In the genomic region with DNA sequence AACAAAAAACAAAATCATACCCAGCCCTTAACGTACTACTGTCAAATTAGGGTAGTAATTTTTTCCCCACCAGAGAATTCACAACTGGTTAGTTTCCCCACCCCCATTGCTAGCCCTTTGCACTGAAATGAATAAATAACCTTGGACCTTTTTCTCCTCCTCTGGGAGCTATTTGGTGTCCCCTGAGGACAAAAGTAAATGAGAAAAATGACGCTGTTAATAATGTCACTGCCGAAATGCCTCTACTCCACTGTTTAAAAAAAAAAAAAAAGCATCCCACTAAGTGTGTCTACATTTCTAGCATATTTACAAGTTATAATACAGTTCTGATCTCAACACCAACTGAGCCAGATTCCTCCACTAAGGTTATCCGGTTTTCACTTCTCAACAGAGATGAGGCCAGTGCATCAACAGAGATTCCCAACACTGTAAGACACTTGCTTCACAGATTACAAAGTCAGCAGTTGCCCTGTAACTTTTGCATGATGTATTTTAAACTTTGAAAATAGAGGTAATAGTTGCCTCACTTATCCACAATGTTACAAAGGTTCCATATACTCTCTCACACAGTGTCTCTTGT, we compare ENCODE assay signal across 15 cellular contexts. TPM values are rescaled to one million over a fixed set of nuclear protein-coding genes. Genes with fewer than 3 reads are reported as not detected.
DNase-seq lines count a peak whose midpoint lies in the region; ATAC-seq, FAIRE-seq and TF ChIP-seq lines count a peak whose summit lies in the region.
"Had no signal": no experiment of that assay in that cellular context is flagged by ENCODE, and none has a peak within 500 bp of the region (broad histone marks: within the 10 kb centered on the region; RNA-seq: fewer than 3 reads in every experiment).

No MANE protein-coding gene starts in this region.

- H3K4me3 ChIP-seq in astrocyte (ENCODE audit: insufficient read depth, low read depth, low read length) (no peak overlapping the region), right lobe of liver (no peak overlapping the region), thyroid gland (replicated peaks in 1 of 3) (no peak overlapping the region)
- H3K4me3 ChIP-seq: testis had no signal

- peaks cover 37% of the 10 kb centered on the region for H3K4me1 Mint-ChIP-seq in astrocyte (ENCODE audit: low read depth, unreplicated experiment)

- H3K79me2 ChIP-seq in astrocyte (ENCODE audit: insufficient read depth, low read length), result peaks cover 19% of the 10 kb centered on the region

- intact Hi-C loops in right lobe of liver (cut with DNase I) (no loop called here), thyroid gland (cut with DNase I) (loop anchor here (10.0 kb wide), 2 partner anchors 214 to 294 kb away; no protein-coding TSS in a partner anchor)

- H3K27ac ChIP-seq in astrocyte (ENCODE audit: low read depth, low read length) (no peak overlapping the region), right lobe of liver (peak overlapping the region; percentile 83 to 95 (median 91)), thyroid gland (peak overlapping the region; percentile 16 to 100 (median 94))

- peaks cover 22% of the 10 kb centered on the region for H3K4me1 ChIP-seq in astrocyte (ENCODE audit: insufficient read depth, low read length)
- peaks cover 0 to 41% (median 15%) of the 10 kb centered on the region in 4 donors for H3K4me1 ChIP-seq in right lobe of liver
- peaks cover 18 to 30% of the 10 kb centered on the region in 2 donors for H3K4me1 ChIP-seq in thyroid gland

- H3K36me3 Mint-ChIP-seq in astrocyte (ENCODE audit: low read depth, unreplicated experiment), result peaks cover 1% of the 10 kb centered on the region

- H3K4me3 Mint-ChIP-seq in astrocyte (ENCODE audit: unreplicated experiment), result no peak overlapping the region
- H3K4me3 Mint-ChIP-seq: activated naive CD4-positive, alpha-beta T cell treated with anti-CD3 and anti-CD28 coated beads for 36 hours had no signal

- H2AFZ ChIP-seq in astrocyte (ENCODE audit: low read depth, low read length), result no peak overlapping the region

- no peaks in the 10 kb centered on the region for H3K9me3 Mint-ChIP-seq in astrocyte (ENCODE audit: unreplicated experiment)
- H3K9me3 Mint-ChIP-seq: activated naive CD4-positive, alpha-beta T cell treated with anti-CD3 and anti-CD28 coated beads for 36 hours had no signal

- 13% methylated on average over 4 of the region's 4 CpGs for WGBS in right lobe of liver (ENCODE audit: insufficient coverage, low coverage, low lambda C conversion rate, missing lambda C conversion rate)
- 50 to 70% methylated on average over 4 of the region's 4 CpGs for WGBS in thyroid gland, 2 donors

- TF ChIP-seq CTCF in astrocyte (IDR thresholded peaks at IDR 0.05; ENCODE audit: insufficient read depth, low read depth, low read length), result no peak
- TF ChIP-seq CTCF in right lobe of liver (IDR thresholded peaks at IDR 0.05), result no peak
- TF ChIP-seq CTCF in thyroid gland (IDR thresholded peaks at IDR 0.05), result no peak
- TF ChIP-seq CTCF in omental fat pad (IDR thresholded peaks at IDR 0.05), result no peak

- ATAC-seq in right lobe of liver (no peak), HG02870 (IDR thresholded peaks at IDR 0.05; ENCODE audit: unreplicated experiment) (no peak), omental fat pad (ENCODE audit: low FRiP score) (no peak)

- TF ChIP-seq POLR2A in right lobe of liver (IDR thresholded peaks at IDR 0.05) (no peak), thyroid gland (IDR thresholded peaks at IDR 0.05) (no peak)

- no peak overlapping the region for H3K9ac ChIP-seq in astrocyte (ENCODE audit: low read length)

- no peaks in the 10 kb centered on the region for H4K20me1 ChIP-seq in astrocyte (ENCODE audit: insufficient read depth, low read length)

- no peaks in the 10 kb centered on the region for H3K36me3 ChIP-seq in astrocyte (ENCODE audit: insufficient read depth, low read length)
- H3K36me3 ChIP-seq in right lobe of liver, result no peaks in the 10 kb centered on the region
- H3K36me3 ChIP-seq in thyroid gland, result no peaks in the 10 kb centered on the region

- H3K9me3 ChIP-seq in astrocyte (ENCODE audit: insufficient read depth, low read depth, low read length) (no peaks in the 10 kb centered on the region), right lobe of liver (no peaks in the 10 kb centered on the region), thyroid gland (no peaks in the 10 kb centered on the region)
- H3K9me3 ChIP-seq: testis had no signal

- H3K27me3 Mint-ChIP-seq in astrocyte (ENCODE audit: low read depth, unreplicated experiment), result peaks cover 2% of the 10 kb centered on the region

- H3K27ac Mint-ChIP-seq in astrocyte (ENCODE audit: unreplicated experiment), result no peak overlapping the region
- H3K27ac Mint-ChIP-seq: activated naive CD4-positive, alpha-beta T cell treated with anti-CD3 and anti-CD28 coated beads for 36 hours had no signal

- H3K27me3 ChIP-seq in astrocyte (ENCODE audit: insufficient read depth, low read length), result no peaks in the 10 kb centered on the region
- no peaks in the 10 kb centered on the region for H3K27me3 ChIP-seq in right lobe of liver
- no peaks in the 10 kb centered on the region for H3K27me3 ChIP-seq in thyroid gland
- H3K27me3 ChIP-seq: testis had no signal

- FAIRE-seq in astrocyte (lab: Jason Lieb, UNC), result peak; percentile 5

- H3K4me2 ChIP-seq in astrocyte (ENCODE audit: low read length), result peak overlapping the region; percentile 96

- DNase-seq in DMS 273 (lab: John Stamatoyannopoulos, UW; ENCODE audit: unreplicated experiment) (peak; percentile 35), DMS 273 treated with DMSO at 0.1 percent for 48 hours (lab: John Stamatoyannopoulos, UW) (no peak), astrocyte (ENCODE audit: low read depth) (no peak), right lobe of liver (no peak), thyroid gland (no peak), SIG-M5 treated with dmso at 0.1 percent for 504 hours (lab: John Stamatoyannopoulos, UW; ENCODE audit: unreplicated experiment) (no peak), omental fat pad (ENCODE audit: low spot score) (no peak)
- DNase-seq: activated CD4-positive, alpha-beta T cell treated with anti-CD3 and anti-CD28 coated beads, Interleukin-2, amount 50 U/mL, for 4 hours; activated naive CD4-positive, alpha-beta T cell treated with anti-CD3 and anti-CD28 coated beads for 36 hours; effector CD4-positive, alpha-beta T cell; Kasumi-1; NCI-H524; stimulated activated CD4-positive, alpha-beta T cell treated with anti-CD3 and anti-CD28 coated beads, Interleukin-2, amount 100 ng/mL, for 48 hours; testis had no signal

RNA-seq across cellular contexts. Expression of a gene that starts 5.1 kb away (rescaled TPM):
- 8.8 and 9.4 TPM in 2 replicates for total RNA-seq in astrocyte
- total RNA-seq in right lobe of liver, result 10 to 100 TPM; 23.0 to 45.3 (median 39.6) TPM
- total RNA-seq in thyroid gland, result 100 to 1,000 TPM in 3 of 4 donors, 10 to 100 TPM in 1; 57.9 to 144 (median 125) TPM
- 100 to 1,000 TPM in 3 of 4 donors, 10 to 100 TPM in 1; 55.1 to 265 (median 106) TPM for total RNA-seq in omental fat pad
- total RNA-seq: activated naive CD4-positive, alpha-beta T cell treated with anti-CD3 and anti-CD28 coated beads for 36 hours had no signal
